ENCODE assay signal across 13 cellular contexts in the genomic region with DNA sequence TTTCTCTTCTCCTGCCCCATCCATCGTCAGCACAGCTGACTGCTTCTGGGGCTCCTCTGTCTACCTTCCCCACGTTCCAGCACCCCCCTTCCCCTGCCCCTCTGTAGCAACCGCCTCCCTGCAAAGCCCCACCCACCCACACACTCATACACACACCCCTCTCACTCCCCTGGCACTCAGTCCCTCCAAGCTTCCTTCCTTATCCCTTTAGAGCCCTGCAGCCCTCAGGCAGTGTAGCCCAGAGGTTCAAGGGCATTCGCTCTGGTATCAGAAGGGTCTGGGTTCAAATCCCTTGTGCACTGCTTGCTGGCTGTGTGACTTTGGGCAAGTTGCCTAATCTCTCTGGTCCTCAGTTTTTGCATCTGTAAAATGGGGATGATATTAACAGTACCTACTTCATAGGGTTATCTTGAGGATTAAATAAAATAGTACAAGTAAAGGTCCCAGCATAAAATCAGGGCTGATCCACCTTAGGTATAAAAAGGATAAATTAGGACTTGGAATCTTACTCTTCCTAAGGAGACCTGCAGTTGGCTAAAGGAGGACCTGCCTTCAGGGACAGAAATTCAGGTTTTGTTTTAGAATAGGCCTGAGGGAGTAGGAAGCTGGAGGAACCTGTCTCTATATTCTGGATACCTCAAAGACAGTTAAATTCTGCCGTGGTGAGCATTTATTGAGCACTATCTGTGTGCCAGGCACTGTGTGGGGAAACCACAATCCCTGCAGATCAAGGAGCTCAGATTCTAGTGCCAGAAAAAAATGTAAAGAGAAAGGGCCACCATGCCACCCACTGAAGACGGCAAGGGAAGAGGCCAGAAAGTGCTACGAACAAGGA.
DNase-seq lines count a peak whose midpoint lies in the region; ATAC-seq, FAIRE-seq and TF ChIP-seq lines count a peak whose summit lies in the region.
"Had no signal": no experiment of that assay in that cellular context is flagged by ENCODE, and none has a peak within 500 bp of the region (broad histone marks: within the 10 kb centered on the region; RNA-seq: fewer than 3 reads in every experiment).

No MANE protein-coding gene starts in this region.

- H3K27me3 ChIP-seq in body of pancreas = no peaks in the 10 kb centered on the region

- peak; percentile 40 for ATAC-seq in body of pancreas
- no peak for ATAC-seq in natural killer cell
- ATAC-seq: CD8-positive, alpha-beta T cell; effector memory CD8-positive, alpha-beta T cell had no signal

- WGBS in body of pancreas, 2 donors = 14 to 16% methylated on average over 7 of the region's 7 CpGs

- H3K27ac ChIP-seq in body of pancreas (peak overlapping the region; percentile 77 to 89 (median 84)), kidney (ENCODE audit: low read depth in 2 of 2, low read length in 2 of 2) (peak overlapping the region; percentile 23 to 30), skin epidermis (peak overlapping the region in 13 of 21 experiments; percentile 20 to 79 (median 44))

- no peak overlapping the region for H3K4me3 ChIP-seq in body of pancreas
- H3K4me3 ChIP-seq in kidney (ENCODE audit: low read length in 2 of 2) = no peak overlapping the region
- H3K4me3 ChIP-seq in skin epidermis = no peak overlapping the region

- H3K36me3 Mint-ChIP-seq in CD14-positive monocyte = no peaks in the 10 kb centered on the region
- H3K36me3 Mint-ChIP-seq in natural killer cell = no peaks in the 10 kb centered on the region
- H3K36me3 Mint-ChIP-seq: CD8-positive, alpha-beta T cell; IgD-negative memory B cell had no signal

- no peaks in the 10 kb centered on the region for H3K36me3 ChIP-seq in body of pancreas (replicated peaks in 1 of 2; ENCODE audit: insufficient read depth in 1 of 2, low read depth in 2 of 2)
- H3K36me3 ChIP-seq in kidney (ENCODE audit: control insufficient read depth in 1 of 2, insufficient read depth in 2 of 2, low read length in 2 of 2) = no peaks in the 10 kb centered on the region

- H3K27ac Mint-ChIP-seq in CD14-positive monocyte = no peak overlapping the region
- H3K27ac Mint-ChIP-seq in natural killer cell = no peak overlapping the region
- H3K27ac Mint-ChIP-seq: CD8-positive, alpha-beta T cell; IgD-negative memory B cell had no signal

- TF ChIP-seq CTCF in CD14-positive monocyte (IDR thresholded peaks at IDR 0.05) (no peak), body of pancreas (IDR thresholded peaks at IDR 0.05) (no peak), kidney (IDR thresholded peaks at IDR 0.05; ENCODE audit: borderline replicate concordance, extremely low read depth, insufficient read depth) (no peak), natural killer cell (IDR thresholded peaks at IDR 0.05) (no peak)

- H3K9me3 ChIP-seq in body of pancreas (no peaks in the 10 kb centered on the region), kidney (ENCODE audit: control insufficient read depth in 1 of 2, low read length in 2 of 2) (no peaks in the 10 kb centered on the region)

- intact Hi-C loops in CD14-positive monocyte (cut with micrococcal nuclease) = no loop called here
- intact Hi-C loops in body of pancreas (cut with DNase I) = no loop called here
- intact Hi-C loops in kidney (cut with DNase I) = no loop called here
- intact Hi-C loops in natural killer cell (cut with micrococcal nuclease) = no loop called here

- H3K4me3 Mint-ChIP-seq in CD14-positive monocyte (no peak overlapping the region), natural killer cell (no peak overlapping the region)
- H3K4me3 Mint-ChIP-seq: CD8-positive, alpha-beta T cell; effector memory CD8-positive, alpha-beta T cell had no signal

- H3K9me3 Mint-ChIP-seq in CD14-positive monocyte = peaks cover 0 to 3% (median 0%) of the 10 kb centered on the region in 7 donors
- no peaks in the 10 kb centered on the region for H3K9me3 Mint-ChIP-seq in natural killer cell
- H3K9me3 Mint-ChIP-seq: CD8-positive, alpha-beta T cell; effector memory CD8-positive, alpha-beta T cell had no signal

- TF ChIP-seq POLR2A in body of pancreas (IDR thresholded peaks at IDR 0.05) = no peak

- no peak for FAIRE-seq in kidney (lab: Jason Lieb, UNC)

- peaks cover 37% of the 10 kb centered on the region for H3K4me1 ChIP-seq in body of pancreas
- H3K4me1 ChIP-seq in kidney (ENCODE audit: control insufficient read depth in 1 of 2, insufficient read depth in 1 of 2, low read depth in 1 of 2, low read length in 2 of 2) = peaks cover 23 to 25% of the 10 kb centered on the region in 2 donors

- DNase-seq in CD14-positive monocyte (ENCODE audit: low spot score) (peak; percentile 36), body of pancreas (no peak), kidney (no peak), DMS 273 treated with DMSO at 0.1 percent for 48 hours (lab: John Stamatoyannopoulos, UW) (no peak), EL (no peak), natural killer cell (no peak), HCEC 1CT (no peak)
- DNase-seq: activated CD4-positive, alpha-beta T cell treated with anti-CD3 and anti-CD28 coated beads for 48 hours; activated naive CD4-positive, alpha-beta T cell treated with anti-CD3 and anti-CD28 coated beads, Interleukin-2, amount 50 U/mL, for 16 hours; CD8-positive, alpha-beta T cell; effector memory CD8-positive, alpha-beta T cell had no signal

- H3K9ac ChIP-seq in kidney (ENCODE audit: low read length in 2 of 2) = no peak overlapping the region

- H3K4me1 Mint-ChIP-seq in CD14-positive monocyte (peaks cover 26% of the 10 kb centered on the region), natural killer cell (peaks cover 21 to 24% of the 10 kb centered on the region in 2 donors)

- peaks cover 6 to 9% (median 7%) of the 10 kb centered on the region in 3 donors for H3K27me3 Mint-ChIP-seq in CD14-positive monocyte (ENCODE audit: low read depth in 3 of 3)
- H3K27me3 Mint-ChIP-seq in natural killer cell (ENCODE audit: low read depth in 2 of 2) = peaks cover 16 to 22% of the 10 kb centered on the region in 2 donors

Comparison
In these comparisons a context has a peak if more than half of its experiments do, and no peak if none do; other contexts are left out.
1. H3K27ac ChIP-seq: peak in every context shown above with its lines; median percentile 84 in body of pancreas; 44 in skin epidermis; 26 in kidney.